ENCODE assay signal across 10 cellular contexts in genomic region chr15:99252326-99252725, GRCh38. TPM values are rescaled to one million over a fixed set of nuclear protein-coding genes. Genes with fewer than 3 reads are reported as not detected.
DNase-seq lines count a peak whose midpoint lies in the region; ATAC-seq, FAIRE-seq and TF ChIP-seq lines count a peak whose summit lies in the region.
"Had no signal": no experiment of that assay in that cellular context is flagged by ENCODE, and none has a peak within 500 bp of the region (broad histone marks: within the 10 kb centered on the region; RNA-seq: fewer than 3 reads in every experiment).

No MANE protein-coding gene starts in this region.

- no peak overlapping the region for H3K9ac ChIP-seq in keratinocyte (ENCODE audit: control insufficient read depth, extremely low read depth, insufficient read depth, low read length)

- H3K4me1 ChIP-seq in keratinocyte (ENCODE audit: control insufficient read depth, extremely low read depth, insufficient read depth, low read length) (peaks cover 12% of the 10 kb centered on the region), thoracic aorta (ENCODE audit: control insufficient read depth in 1 of 2, low read depth in 2 of 2) (peaks cover 18 to 33% of the 10 kb centered on the region in 2 donors)

- FAIRE-seq in keratinocyte (lab: Jason Lieb, UNC) = peak; percentile 71

- peaks cover 16% of the 10 kb centered on the region for H3K36me3 Mint-ChIP-seq in activated CD8-positive, alpha-beta memory T cell treated with anti-CD3 and anti-CD28 coated beads, Interleukin-2, amount 10 ng/mL, durations not matched to agents 7 days and 5 days
- no peaks in the 10 kb centered on the region for H3K36me3 Mint-ChIP-seq in WTC11

- peaks cover 30% of the 10 kb centered on the region for H3K4me1 Mint-ChIP-seq in activated CD8-positive, alpha-beta memory T cell treated with anti-CD3 and anti-CD28 coated beads, Interleukin-2, amount 10 ng/mL, durations not matched to agents 7 days and 5 days
- peaks cover 21% of the 10 kb centered on the region for H3K4me1 Mint-ChIP-seq in WTC11

- peak overlapping the region; percentile 80 for H3K4me3 Mint-ChIP-seq in activated CD8-positive, alpha-beta memory T cell treated with anti-CD3 and anti-CD28 coated beads, Interleukin-2, amount 10 ng/mL, durations not matched to agents 7 days and 5 days
- peak overlapping the region; percentile 83 for H3K4me3 Mint-ChIP-seq in WTC11

- H3K27ac Mint-ChIP-seq in activated CD8-positive, alpha-beta memory T cell treated with anti-CD3 and anti-CD28 coated beads, Interleukin-2, amount 10 ng/mL, durations not matched to agents 7 days and 5 days = no peak overlapping the region
- H3K27ac Mint-ChIP-seq in WTC11 = no peak overlapping the region

- H3K27me3 Mint-ChIP-seq in activated CD8-positive, alpha-beta memory T cell treated with anti-CD3 and anti-CD28 coated beads, Interleukin-2, amount 10 ng/mL, durations not matched to agents 7 days and 5 days = no peaks in the 10 kb centered on the region
- no peaks in the 10 kb centered on the region for H3K27me3 Mint-ChIP-seq in WTC11 (ENCODE audit: low read depth)
- H3K27me3 Mint-ChIP-seq: progenitor cell of endocrine pancreas had no signal

- no peaks in the 10 kb centered on the region for H3K9me1 ChIP-seq in keratinocyte (ENCODE audit: control insufficient read depth, extremely low read depth, insufficient read depth, low read length)

- no peak for DNase-seq in activated CD8-positive, alpha-beta memory T cell treated with anti-CD3 and anti-CD28 coated beads, Interleukin-2, amount 10 ng/mL, durations not matched to agents 7 days and 5 days
- no peak for DNase-seq in activated CD8-positive, alpha-beta memory T cell treated with anti-CD3 and anti-CD28 coated beads, Interleukin-2, amount 50 U/mL, for 48 hours
- DNase-seq in WTC11 (ENCODE audit: low spot score) = no peak
- no peak for DNase-seq in keratinocyte (ENCODE audit: low read depth, low spot score)
- no peak for DNase-seq in thoracic aorta (ENCODE audit: low spot score)
- no peak for DNase-seq in NCI-H146 treated with DMSO at 0.1 percent for 48 hours (lab: John Stamatoyannopoulos, UW; ENCODE audit: unreplicated experiment)
- DNase-seq: NK-92 treated with Interleukin-12 subunit alpha and Interleukin-12 subunit beta, amount 100 ng/mL, for 24 hours had no signal

- peak overlapping the region; percentile 68 for H3K4me2 ChIP-seq in keratinocyte (ENCODE audit: control insufficient read depth, extremely low read depth, insufficient read depth, low read depth, low read length)

- CTCF ChIA-PET in activated CD8-positive, alpha-beta memory T cell treated with anti-CD3 and anti-CD28 coated beads, Interleukin-2, amount 10 ng/mL, durations not matched to agents 7 days and 5 days (lab: Charles Lee) = interaction anchor here (1.4 to 2.4 kb wide), 5 partner anchors 17 to 481 kb away, joined by 3 to 10 read pairs (median 5); partner anchors contain the start of genes LYSMD4 and SYNM
- CTCF ChIA-PET in WTC11 (lab: Charles Lee) = interaction anchor here (1.5 to 2.1 kb wide), 2 partner anchors 35 to 452 kb away, joined by 3 to 11 read pairs; no protein-coding TSS in a partner anchor

- H3K27ac ChIP-seq in keratinocyte (ENCODE audit: control insufficient read depth, insufficient read depth, low read length) = no peak overlapping the region
- no peak overlapping the region for H3K27ac ChIP-seq in thoracic aorta

- POLR2A ChIA-PET in WTC11 (lab: Charles Lee) = interaction anchor here (0.6 kb wide), 2 partner anchors 147 to 149 kb away, joined by 3 to 4 read pairs; no protein-coding TSS in a partner anchor

- H3K4me3 ChIP-seq in keratinocyte (ENCODE audit: control insufficient read depth in 2 of 3, extremely low read depth in 1 of 3, insufficient read depth in 2 of 3, low read depth in 1 of 3, low read length in 3 of 3) (peak overlapping the region in 2 of 3 experiments; percentile 86 to 93), thoracic aorta (peak overlapping the region; percentile 75)

- H3K27me3 ChIP-seq in keratinocyte (ENCODE audit: control insufficient read depth, extremely low read depth, insufficient read depth, low read length) (no peaks in the 10 kb centered on the region), thoracic aorta (replicated peaks; ENCODE audit: insufficient read depth) (no peaks in the 10 kb centered on the region)

- no peak for TF ChIP-seq CTCF in WTC11 (IDR thresholded peaks at IDR 0.05)
- no peak for TF ChIP-seq CTCF in keratinocyte (optimal IDR thresholded peaks at IDR 0.05 in 1 of 3, IDR thresholded peaks at IDR 0.05 in 1 of 3, conservative IDR thresholded peaks at IDR 0.05 in 1 of 3; ENCODE audit: extremely low read depth in 1 of 3, insufficient read depth in 2 of 3, low read length in 3 of 3)
- no peak for TF ChIP-seq CTCF in thoracic aorta (IDR thresholded peaks at IDR 0.05)

- peaks cover 12% of the 10 kb centered on the region for H3K79me2 ChIP-seq in keratinocyte (ENCODE audit: control insufficient read depth, insufficient read depth, low read length)

- dilution Hi-C loops in keratinocyte (cut with MboI; ENCODE audit: extremely low pct_ligation_motif_present, low sequenced_read_pairs) = no loop called here

- no peak overlapping the region for H2AFZ ChIP-seq in keratinocyte (ENCODE audit: control insufficient read depth, low read length)

- no peaks in the 10 kb centered on the region for H3K9me3 ChIP-seq in keratinocyte (ENCODE audit: control insufficient read depth, low read depth, low read length)
- H3K9me3 ChIP-seq in thoracic aorta = no peaks in the 10 kb centered on the region

- H3K36me3 ChIP-seq in keratinocyte (ENCODE audit: control insufficient read depth in 2 of 2, extremely low read depth in 1 of 2, insufficient read depth in 2 of 2, low read length in 2 of 2) (no peaks in the 10 kb centered on the region), thoracic aorta (no peaks in the 10 kb centered on the region)

- H4K20me1 ChIP-seq in keratinocyte (ENCODE audit: control insufficient read depth, extremely low read depth, insufficient read depth, low read length) = no peaks in the 10 kb centered on the region

- ATAC-seq in activated CD8-positive, alpha-beta memory T cell treated with anti-CD3 and anti-CD28 coated beads, Interleukin-2, amount 10 ng/mL, durations not matched to agents 7 days and 5 days = no peak
- no peak for ATAC-seq in WTC11
- ATAC-seq in thoracic aorta (ENCODE audit: insufficient number of reproducible peaks, low FRiP score, low read depth) = no peak
- ATAC-seq in HG03378 (IDR thresholded peaks at IDR 0.05; ENCODE audit: unreplicated experiment) = no peak
- no peak for ATAC-seq in HG02623 (IDR thresholded peaks at IDR 0.05; ENCODE audit: unreplicated experiment)

- H3K9me3 Mint-ChIP-seq in activated CD8-positive, alpha-beta memory T cell treated with anti-CD3 and anti-CD28 coated beads, Interleukin-2, amount 10 ng/mL, durations not matched to agents 7 days and 5 days (ENCODE audit: low read depth) = no peaks in the 10 kb centered on the region
- no peaks in the 10 kb centered on the region for H3K9me3 Mint-ChIP-seq in WTC11

TF ChIP-seq in WTC11, 78 proteins besides CTCF, POLR2A, EP300 and RAD21 (continues in another document):
- TF ChIP-seq SMAD4 (CRISPR knock-in tag; IDR thresholded peaks at IDR 0.05) (no peak), FOXJ3 (CRISPR knock-in tag; IDR thresholded peaks at IDR 0.05; ENCODE audit: borderline replicate concordance) (no peak), ZNF396 (CRISPR knock-in tag; IDR thresholded peaks at IDR 0.05; ENCODE audit: borderline replicate concordance) (no peak), ZNF263 (CRISPR knock-in tag; IDR thresholded peaks at IDR 0.05; ENCODE audit: low read depth) (no peak), SMAD3 (CRISPR knock-in tag; IDR thresholded peaks at IDR 0.05; ENCODE audit: borderline replicate concordance) (no peak), RELA (CRISPR knock-in tag; IDR thresholded peaks at IDR 0.05; ENCODE audit: borderline replicate concordance) (no peak), ATF3 (CRISPR knock-in tag; conservative IDR thresholded peaks at IDR 0.05) (no peak)
- TF ChIP-seq, protein P1, sequence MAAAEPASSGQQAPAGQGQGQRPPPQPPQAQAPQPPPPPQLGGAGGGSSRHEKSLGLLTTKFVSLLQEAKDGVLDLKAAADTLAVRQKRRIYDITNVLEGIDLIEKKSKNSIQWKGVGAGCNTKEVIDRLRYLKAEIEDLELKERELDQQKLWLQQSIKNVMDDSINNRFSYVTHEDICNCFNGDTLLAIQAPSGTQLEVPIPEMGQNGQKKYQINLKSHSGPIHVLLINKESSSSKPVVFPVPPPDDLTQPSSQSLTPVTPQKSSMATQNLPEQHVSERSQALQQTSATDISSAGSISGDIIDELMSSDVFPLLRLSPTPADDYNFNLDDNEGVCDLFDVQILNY (CRISPR knock-in tag; IDR thresholded peaks at IDR 0.05) = no peak

RNA-seq across cellular contexts. Expression of gene LRRC28, which starts 1.0 kb away (rescaled TPM):
- 10 to 100 TPM; 21.2 to 21.7 TPM for total RNA-seq in activated CD8-positive, alpha-beta memory T cell treated with anti-CD3 and anti-CD28 coated beads, Interleukin-2, amount 10 ng/mL, durations not matched to agents 7 days and 5 days
- total RNA-seq in WTC11 (2021) (18.4 to 20.3 TPM (median 18.5 TPM) in 3 replicates), thoracic aorta (10 to 100 TPM; 30.1 to 35.3 TPM)
- polyA plus RNA-seq in keratinocyte = 19.2 to 25.1 TPM (median 23.3 TPM) in 3 replicates
- 4.9 TPM for polyA plus RNA-seq in keratinocyte (2011; ENCODE audit: low read depth)
- polyA plus RNA-seq in keratinocyte (2011; cell fraction: cytosol; rRNA removed) = 19.6 and 29.9 TPM in 2 replicates
- polyA plus RNA-seq in keratinocyte (2011; cell fraction: nucleus; rRNA removed) = 8.9 and 11.7 TPM in 2 replicates
- polyA plus RNA-seq in keratinocyte (2012; ENCODE audit: low replicate concordance) = 11.8 and 12.7 TPM in 2 replicates
- 12.8 to 32.5 TPM (median 26.1 TPM) in 3 replicates for polyA minus RNA-seq in keratinocyte
- 13.6 TPM for polyA minus RNA-seq in keratinocyte (2011; cell fraction: cytosol; rRNA and poly(A)+ RNA removed)
- 14.0 and 26.8 TPM in 2 replicates for polyA minus RNA-seq in keratinocyte (2011; cell fraction: nucleus; rRNA and poly(A)+ RNA removed)

RNA-seq across cellular contexts. Expression of gene TTC23, which starts 2.9 kb away (rescaled TPM):
- 1 to 10 TPM; 1.2 TPM for total RNA-seq in activated CD8-positive, alpha-beta memory T cell treated with anti-CD3 and anti-CD28 coated beads, Interleukin-2, amount 10 ng/mL, durations not matched to agents 7 days and 5 days
- total RNA-seq in WTC11 (2021) (17.8 to 19.8 TPM (median 18.0 TPM) in 3 replicates), thoracic aorta (10 to 100 TPM; 14.2 to 32.8 TPM)
- 3.4 to 6.7 TPM (median 5.0 TPM) in 3 replicates for polyA plus RNA-seq in keratinocyte
- 9.5 TPM for polyA plus RNA-seq in keratinocyte (2011; ENCODE audit: low read depth)
- polyA plus RNA-seq in keratinocyte (2011; cell fraction: cytosol; rRNA removed) = 6.4 and 7.2 TPM in 2 replicates
- polyA plus RNA-seq in keratinocyte (2011; cell fraction: nucleus; rRNA removed) = 10.9 and 12.8 TPM in 2 replicates
- polyA plus RNA-seq in keratinocyte (2012; ENCODE audit: low replicate concordance) = 10.5 and 11.3 TPM in 2 replicates
- polyA minus RNA-seq in keratinocyte = 7.6 to 10.3 TPM (median 9.2 TPM) in 3 replicates
- 6.3 TPM for polyA minus RNA-seq in keratinocyte (2011; cell fraction: cytosol; rRNA and poly(A)+ RNA removed)
- polyA minus RNA-seq in keratinocyte (2011; cell fraction: nucleus; rRNA and poly(A)+ RNA removed) = 7.5 and 18.8 TPM in 2 replicates
